ENCODE assay signal across 8 cellular contexts in the genomic region with DNA sequence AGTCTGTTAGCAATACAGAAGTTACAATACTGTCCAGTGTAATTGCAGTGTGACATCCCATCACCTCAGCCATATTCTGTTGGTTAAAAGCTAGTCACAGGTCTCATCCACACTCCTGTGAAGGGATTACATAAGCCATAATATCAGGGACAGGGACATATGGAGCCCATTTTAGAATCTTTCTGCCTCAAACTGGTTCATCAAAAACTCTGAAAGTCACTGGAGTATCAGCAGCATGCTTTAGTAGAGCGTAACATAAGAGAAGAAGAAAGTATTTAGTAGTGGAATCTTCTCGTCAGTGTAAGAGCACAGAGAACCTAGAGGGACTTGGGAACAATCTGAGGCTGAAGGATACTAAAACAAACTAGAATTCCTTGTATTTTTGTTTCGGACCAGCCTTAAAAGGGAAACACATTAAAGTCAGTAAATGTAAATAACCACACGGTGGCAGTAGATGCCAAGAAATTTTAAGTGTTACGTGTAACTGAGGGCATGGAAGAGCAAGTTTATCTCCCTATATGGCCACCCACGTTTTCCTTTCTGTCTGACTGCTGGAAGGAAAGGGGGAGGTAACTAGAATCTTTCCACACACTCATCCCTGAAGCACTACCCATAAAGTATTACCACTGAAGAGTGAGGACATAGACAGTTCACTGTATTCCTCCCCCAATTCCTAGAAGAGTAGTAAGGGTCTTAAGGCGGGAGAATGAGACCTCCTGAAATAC. TPM values are rescaled to one million over a fixed set of nuclear protein-coding genes. Genes with fewer than 3 reads are reported as not detected.
DNase-seq lines count a peak whose midpoint lies in the region; ATAC-seq and TF ChIP-seq lines count a peak whose summit lies in the region.

No MANE protein-coding gene starts in this region.

- DNase-seq in stimulated activated CD4-positive, alpha-beta T cell treated with anti-CD3 and anti-CD28 coated beads, Interleukin-2, amount 100 ng/mL, for 4 hours (ENCODE audit: low read depth) = peak; percentile 20
- no peak for DNase-seq in stimulated activated CD4-positive, alpha-beta T cell treated with anti-CD3 and anti-CD28 coated beads, Interleukin-12 subunit alpha, Interleukin-12 subunit beta, amount 100 ng/mL, for 4 hours
- peak; percentile 91 for DNase-seq in H4 (ENCODE audit: low spot score)
- peak; percentile 82 for DNase-seq in Jurkat, Clone E6-1 (ENCODE audit: low read depth, low spot score)
- peak; percentile 75 for DNase-seq in NT2/D1 (ENCODE audit: low read depth, low spot score)
- peak; percentile 90 for DNase-seq in astrocyte of the spinal cord (ENCODE audit: low read depth, low spot score)
- peak; percentile 68 for DNase-seq in iPS DF 19.7 (ENCODE audit: low read depth, low spot score)
- peak; percentile 38 to 40 for DNase-seq in gastrocnemius medialis

- ATAC-seq in gastrocnemius medialis = peak; percentile 97 to 99

- H3K9me3 ChIP-seq in NT2/D1 (ENCODE audit: insufficient read depth, low read length) (no peaks in the 10 kb centered on the region), gastrocnemius medialis (no peaks in the 10 kb centered on the region)

- TF ChIP-seq POLR2A in gastrocnemius medialis (IDR thresholded peaks at IDR 0.05) = no peak

- H3K36me3 ChIP-seq in NT2/D1 (ENCODE audit: insufficient read depth, insufficient read length, low read length) (no peaks in the 10 kb centered on the region), gastrocnemius medialis (no peaks in the 10 kb centered on the region)

- H3K4me1 ChIP-seq in NT2/D1 (ENCODE audit: insufficient read depth, insufficient read length) (no peaks in the 10 kb centered on the region), gastrocnemius medialis (peaks cover 9 to 10% of the 10 kb centered on the region in 2 donors)

- H3K27me3 ChIP-seq in NT2/D1 (ENCODE audit: insufficient read depth, insufficient read length) (no peaks in the 10 kb centered on the region), gastrocnemius medialis (no peaks in the 10 kb centered on the region)

- in situ Hi-C loops in astrocyte of the spinal cord (cut with HindIII; ENCODE audit: low sequenced_read_pairs) = no loop called here
- in situ Hi-C loops in gastrocnemius medialis (cut with MboI; ENCODE audit: low sequenced_read_pairs in 4 of 4) = loop anchor here (10.0 to 25.0 kb wide), 5 partner anchors 229 to 1056 kb away; a partner anchor contains a TSS

- no peak overlapping the region for H3K9ac ChIP-seq in NT2/D1 (ENCODE audit: insufficient read length, low read depth)

- TF ChIP-seq CTCF in astrocyte of the spinal cord (IDR thresholded peaks at IDR 0.05; ENCODE audit: low read depth, low read length) (peak; percentile 40), gastrocnemius medialis (IDR thresholded peaks at IDR 0.05 in 4 of 5, conservative IDR thresholded peaks at IDR 0.05 in 1 of 5) (peak; percentile 55 to 71 (median 66))

- intact Hi-C loops in gastrocnemius medialis (cut with DNase I; ENCODE audit: low total_unique reads) = loop anchor here (2.0 to 10.0 kb wide), 6 partner anchors 42 to 1054 kb away; a partner anchor contains a TSS

- no peak overlapping the region for H3K4me3 ChIP-seq in Jurkat, Clone E6-1 (ENCODE audit: low read length)
- H3K4me3 ChIP-seq in NT2/D1 (ENCODE audit: insufficient read length, low read depth) = no peak overlapping the region
- no peak overlapping the region for H3K4me3 ChIP-seq in astrocyte of the spinal cord (ENCODE audit: low read depth, low read length)
- peak overlapping the region; percentile 19 to 47 (median 25) for H3K4me3 ChIP-seq in gastrocnemius medialis

- peak overlapping the region; percentile 10 to 77 (median 68) for H3K27ac ChIP-seq in gastrocnemius medialis

RNA-seq across cellular contexts. Expression of a gene that starts 41.6 kb away (rescaled TPM):
- total RNA-seq in H4 (2014; rRNA removed; shearing (Covaris generic)) = 6.6 and 10.6 TPM in 2 replicates
- polyA plus RNA-seq in Jurkat, Clone E6-1 (2012; ENCODE audit: insufficient read depth, insufficient read length) = 11.1 TPM
- 100 to 1,000 TPM in 2 of 4 donors, 10 to 100 TPM in 2; 49.3 to 143 (median 103) TPM for total RNA-seq in gastrocnemius medialis

RNA-seq across cellular contexts. Expression of a gene that starts 42.1 kb away (rescaled TPM):
- total RNA-seq in H4 (2014; rRNA removed; shearing (Covaris generic)) = 13.1 and 18.6 TPM in 2 replicates
- polyA plus RNA-seq in Jurkat, Clone E6-1 (2012; ENCODE audit: insufficient read depth, insufficient read length) = 1.5 TPM
- total RNA-seq in gastrocnemius medialis = 1 to 10 TPM; 1.4 to 4.5 (median 2.3) TPM

Comparison
In these comparisons a context has a peak if more than half of its experiments do, and no peak if none do; other contexts are left out.
1. H3K4me3 ChIP-seq: peak in gastrocnemius medialis (4 of 4); none in Jurkat, Clone E6-1 (single experiment), NT2/D1 (single experiment) and astrocyte of the spinal cord (single experiment).